Comparison of ENCODE assay signal across 9 cellular contexts in genomic region chr3:189148090-189148507, GRCh38. TPM values are rescaled to one million over a fixed set of nuclear protein-coding genes. Genes with fewer than 3 reads are reported as not detected.
DNase-seq lines count a peak whose midpoint lies in the region; ATAC-seq and TF ChIP-seq lines count a peak whose summit lies in the region.
"Had no signal": no experiment of that assay in that cellular context is flagged by ENCODE, and none has a peak within 500 bp of the region (broad histone marks: within the 10 kb centered on the region; RNA-seq: fewer than 3 reads in every experiment).

No MANE protein-coding gene starts in this region.

- no peaks in the 10 kb centered on the region for H3K9me3 ChIP-seq in Panc1 (ENCODE audit: control insufficient read depth, insufficient read depth, low read depth, low read length)
- no peaks in the 10 kb centered on the region for H3K9me3 ChIP-seq in neuronal stem cell (replicated peaks in 1 of 2; ENCODE audit: control insufficient read depth in 2 of 2, insufficient read depth in 1 of 2, low read depth in 1 of 2, low read length in 2 of 2)

- intact Hi-C loops in Panc1 (cut with micrococcal nuclease; ENCODE audit: unreplicated experiment): loop anchor here (2.0 to 5.0 kb wide), 2 partner anchors 191 to 1409 kb away; no protein-coding TSS in a partner anchor
- intact Hi-C loops in activated T-helper 1 cell treated with anti-CD3 and anti-CD28 coated beads, Interleukin-12 subunit alpha, Interleukin-12 subunit beta, Interleukin-2, Interleukin-4 antibody, amounts not matched to agents 30 ng/mL and 10 ng/mL and 1 ng/mL, durations not matched to agents 14 hours and 24 hours and 36 hours (cut with micrococcal nuclease): loop anchor here (1.0 to 5.0 kb wide), 7 partner anchors 107 to 1829 kb away; no protein-coding TSS in a partner anchor

- no peak overlapping the region for H4K91ac ChIP-seq in neuronal stem cell (ENCODE audit: low read depth, low read length, poor library complexity)

- H3K36me3 Mint-ChIP-seq in activated T-helper 1 cell treated with anti-CD3 and anti-CD28 coated beads, Interleukin-12 subunit alpha, Interleukin-12 subunit beta, Interleukin-2, Interleukin-4 antibody, amounts not matched to agents 30 ng/mL and 10 ng/mL and 1 ng/mL, durations not matched to agents 14 hours and 24 hours and 36 hours (ENCODE audit: low read depth): no peaks in the 10 kb centered on the region

- no peak overlapping the region for H2BK120ac ChIP-seq in neuronal stem cell (ENCODE audit: low read depth, low read length)

- H3K4me1 Mint-ChIP-seq in activated T-helper 1 cell treated with anti-CD3 and anti-CD28 coated beads, Interleukin-12 subunit alpha, Interleukin-12 subunit beta, Interleukin-2, Interleukin-4 antibody, amounts not matched to agents 30 ng/mL and 10 ng/mL and 1 ng/mL, durations not matched to agents 14 hours and 24 hours and 36 hours (ENCODE audit: low read depth): peaks cover 46% of the 10 kb centered on the region

- H3K4me3 ChIP-seq in Panc1 (ENCODE audit: low read depth in 2 of 2, low read length in 2 of 2) (no peak overlapping the region), neuronal stem cell (ENCODE audit: low read length in 2 of 2) (no peak overlapping the region)

- POLR2A ChIA-PET in Panc1 (lab: Charles Lee): no interaction called here

- H2BK5ac ChIP-seq in neuronal stem cell (ENCODE audit: low read length): no peak overlapping the region

- H2BK12ac ChIP-seq in neuronal stem cell (ENCODE audit: low read length): no peak overlapping the region

- no peak overlapping the region for H3K18ac ChIP-seq in neuronal stem cell (ENCODE audit: low read length)

- peak; percentile 75 for DNase-seq in COLO829 (ENCODE audit: low spot score)
- DNase-seq in HT1080 (ENCODE audit: low read depth): peak; percentile 73
- no peak for DNase-seq in Panc1 (ENCODE audit: low read depth, low spot score)
- peak; percentile 43 for DNase-seq in activated T-helper 1 cell treated with anti-CD3 and anti-CD28 coated beads, Interleukin-12 subunit alpha, Interleukin-12 subunit beta, Interleukin-2, Interleukin-4 antibody, amounts not matched to agents 30 ng/mL and 10 ng/mL and 1 ng/mL, durations not matched to agents 14 hours and 24 hours and 36 hours (ENCODE audit: low spot score)
- peak; percentile 36 for DNase-seq in fibroblast of the conjunctiva (ENCODE audit: low read depth)
- peak; percentile 56 for DNase-seq in neuronal stem cell (ENCODE audit: low spot score)
- DNase-seq in superior temporal gyrus (ENCODE audit: extremely low spot score): peak; percentile 89

- H3K27me3 Mint-ChIP-seq in activated T-helper 1 cell treated with anti-CD3 and anti-CD28 coated beads, Interleukin-12 subunit alpha, Interleukin-12 subunit beta, Interleukin-2, Interleukin-4 antibody, amounts not matched to agents 30 ng/mL and 10 ng/mL and 1 ng/mL, durations not matched to agents 14 hours and 24 hours and 36 hours (ENCODE audit: insufficient read depth): peaks cover 6% of the 10 kb centered on the region

- H3K4ac ChIP-seq in neuronal stem cell (ENCODE audit: low read length): no peak overlapping the region

- CTCF ChIA-PET in Panc1 (lab: Charles Lee): interaction anchor here (0.8 to 1.0 kb wide), 2 partner anchors 8 to 192 kb away, joined by 3 to 6 read pairs; no protein-coding TSS in a partner anchor

- no TSS peak for BruUV-seq in Panc1 (replicated peaks; lab: Mats Ljungman, UMichigan)

- no peak overlapping the region for H3K14ac ChIP-seq in neuronal stem cell (ENCODE audit: low read length)

- H3K4me1 ChIP-seq in Panc1 (ENCODE audit: control insufficient read depth, insufficient read depth, low read length): peaks cover 4% of the 10 kb centered on the region; the same call in 1 of the 2 replicates
- H3K4me1 ChIP-seq in neuronal stem cell (ENCODE audit: control insufficient read depth in 2 of 2, insufficient read depth in 1 of 2, low read depth in 1 of 2, low read length in 2 of 2): peaks cover 0 to 3% of the 10 kb centered on the region in 2 donors

- H3K9ac ChIP-seq in neuronal stem cell (ENCODE audit: low read depth, low read length, poor library complexity): no peak overlapping the region

- no peak overlapping the region for H3K27ac Mint-ChIP-seq in activated T-helper 1 cell treated with anti-CD3 and anti-CD28 coated beads, Interleukin-12 subunit alpha, Interleukin-12 subunit beta, Interleukin-2, Interleukin-4 antibody, amounts not matched to agents 30 ng/mL and 10 ng/mL and 1 ng/mL, durations not matched to agents 14 hours and 24 hours and 36 hours
- H3K27ac Mint-ChIP-seq: T-helper 1 cell treated with Interleukin-12 subunit alpha and Interleukin-12 subunit beta and Interleukin-4 antibody, amounts not matched to agents 30 μg/mL and 1 μg/mL, for 36 hours had no signal

- in situ Hi-C loops in Panc1 (cut with HindIII; ENCODE audit: low pct_unique_long_range_greater_than_20kb, low sequenced_read_pairs): loop anchor here (10.0 kb wide), 1 partner anchor 1403 kb away; the partner anchor contains the start of gene BCL6

- H3K27ac ChIP-seq in Panc1 (ENCODE audit: low read length) (no peak overlapping the region), neuronal stem cell (replicated peaks; ENCODE audit: low read length) (no peak overlapping the region)

- ATAC-seq in GM19455 (IDR thresholded peaks at IDR 0.05; ENCODE audit: unreplicated experiment): peak; percentile 83
- peak; percentile 83 for ATAC-seq in Panc1

- H4K8ac ChIP-seq in neuronal stem cell (ENCODE audit: low read depth, low read length): no peak overlapping the region

- H3K27me3 ChIP-seq in Panc1 (ENCODE audit: control insufficient read depth, insufficient read depth, low read length): peaks cover 10% of the 10 kb centered on the region; the same call in 1 of the 2 replicates
- H3K27me3 ChIP-seq in neuronal stem cell (ENCODE audit: control insufficient read depth in 3 of 3, insufficient read depth in 3 of 3, low read depth in 1 of 3, low read length in 3 of 3): no peaks in the 10 kb centered on the region

- no peaks in the 10 kb centered on the region for H3K9me3 Mint-ChIP-seq in activated T-helper 1 cell treated with anti-CD3 and anti-CD28 coated beads, Interleukin-12 subunit alpha, Interleukin-12 subunit beta, Interleukin-2, Interleukin-4 antibody, amounts not matched to agents 30 ng/mL and 10 ng/mL and 1 ng/mL, durations not matched to agents 14 hours and 24 hours and 36 hours
- H3K9me3 Mint-ChIP-seq: T-helper 1 cell treated with Interleukin-12 subunit alpha and Interleukin-12 subunit beta and Interleukin-4 antibody, amounts not matched to agents 30 μg/mL and 1 μg/mL, for 36 hours had no signal

- no peak overlapping the region for H3K23ac ChIP-seq in neuronal stem cell (ENCODE audit: low read depth, low read length, poor library complexity)

- H2BK15ac ChIP-seq in neuronal stem cell (ENCODE audit: low read length): no peak overlapping the region

- no peaks in the 10 kb centered on the region for H3K79me1 ChIP-seq in neuronal stem cell (ENCODE audit: low read depth, low read length)

- H3K4me2 ChIP-seq in neuronal stem cell (ENCODE audit: insufficient read depth, low read length, poor library complexity, severe bottlenecking): no peak overlapping the region

- TF ChIP-seq CTCF in Panc1 (IDR thresholded peaks at IDR 0.05): peak; percentile 88

- no CpG with 5 or more reads among the region's 6 CpGs for WGBS in neuronal stem cell (ENCODE audit: extremely low coverage in 2 of 2, insufficient read length in 2 of 2, insufficient replicate concordance in 1 of 2), 2 donors

- no peak overlapping the region for H3K4me3 Mint-ChIP-seq in activated T-helper 1 cell treated with anti-CD3 and anti-CD28 coated beads, Interleukin-12 subunit alpha, Interleukin-12 subunit beta, Interleukin-2, Interleukin-4 antibody, amounts not matched to agents 30 ng/mL and 10 ng/mL and 1 ng/mL, durations not matched to agents 14 hours and 24 hours and 36 hours
- H3K4me3 Mint-ChIP-seq: T-helper 1 cell treated with Interleukin-12 subunit alpha and Interleukin-12 subunit beta and Interleukin-4 antibody, amounts not matched to agents 30 μg/mL and 1 μg/mL, for 36 hours had no signal

- H2AK5ac ChIP-seq in neuronal stem cell (ENCODE audit: low read depth, low read length): no peak overlapping the region

- H2AFZ ChIP-seq in neuronal stem cell (ENCODE audit: low read length): peak overlapping the region; percentile 74

- H3K36me3 ChIP-seq in Panc1 (ENCODE audit: control insufficient read depth, insufficient read depth, low read length) (no peaks in the 10 kb centered on the region), neuronal stem cell (replicated peaks in 1 of 2; ENCODE audit: control insufficient read depth in 2 of 2, insufficient read depth in 2 of 2, low read length in 2 of 2) (no peaks in the 10 kb centered on the region)

RNA-seq across cellular contexts. Expression of gene TPRG1, which starts 23.7 kb away (rescaled TPM):
- total RNA-seq in HT1080 (2014; rRNA removed; shearing (Covaris generic)): 0.24 and 0.27 TPM in 2 replicates
- polyA plus RNA-seq in HT1080 (2015; cell fraction: cytosol; rRNA removed): 0.85 and 1.2 TPM in 2 replicates
- polyA plus RNA-seq in HT1080 (2015; cell fraction: nucleus; rRNA removed): 0.12 and 0.26 TPM in 2 replicates
- not detected for total RNA-seq in Panc1 (2021; ENCODE audit: unreplicated experiment)
- not detected for polyA plus RNA-seq in Panc1 (2012; ENCODE audit: insufficient read length)
- 11.2 and 13.6 TPM in 2 replicates for total RNA-seq in activated T-helper 1 cell treated with anti-CD3 and anti-CD28 coated beads, Interleukin-12 subunit alpha, Interleukin-12 subunit beta, Interleukin-2, Interleukin-4 antibody, amounts not matched to agents 30 ng/mL and 10 ng/mL and 1 ng/mL, durations not matched to agents 14 hours and 24 hours and 36 hours
- polyA plus RNA-seq in neuronal stem cell (2013, experiment 1 of 2): 0.24 TPM
- 0.18 TPM for polyA plus RNA-seq in neuronal stem cell (2013, experiment 2 of 2)
